Comparison of ENCODE assay signal across 8 cellular contexts in the genomic region with DNA sequence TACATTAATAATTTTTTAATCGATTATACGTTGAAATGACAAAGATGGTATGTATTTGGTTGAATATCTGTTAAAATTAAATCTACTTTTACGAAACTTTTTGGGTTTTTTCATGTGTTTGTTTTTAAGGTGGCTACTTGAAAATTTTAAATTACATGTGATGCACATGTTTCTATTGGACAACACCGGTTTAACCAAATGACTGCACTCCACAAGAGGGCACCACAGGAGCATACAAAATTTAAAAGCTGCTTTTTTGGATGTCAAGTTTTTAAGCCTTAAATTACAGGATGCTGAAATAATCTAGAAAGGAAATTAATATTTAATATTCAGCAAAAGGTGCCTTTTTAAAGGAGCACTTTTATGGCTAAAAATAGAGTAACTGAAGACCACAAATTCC.
DNase-seq lines count a peak whose midpoint lies in the region; ATAC-seq and TF ChIP-seq lines count a peak whose summit lies in the region.

No MANE protein-coding gene starts in this region.

- no peak overlapping the region for H3K4me3 Mint-ChIP-seq in progenitor cell of endocrine pancreas (ENCODE audit: low read depth)

- H3K4me1 ChIP-seq in esophagus squamous epithelium = peaks cover 0 to 11% (median 8%) of the 10 kb centered on the region in 3 donors

- DNase-seq in activated CD4-positive, CD25-positive, alpha-beta regulatory T cell treated with anti-CD3 and anti-CD28 coated beads, Interleukin-2, amount 50 U/mL, for 16 hours (ENCODE audit: low read depth, low spot score) = peak; percentile 7
- DNase-seq in NCI-H2171 treated with DMSO at 0.1 percent for 48 hours (lab: John Stamatoyannopoulos, UW) (peak; percentile 56), esophagus squamous epithelium (lab: John Stamatoyannopoulos, UW) (no peak), progenitor cell of endocrine pancreas (ENCODE audit: low spot score, unreplicated experiment) (no peak)
- peak; percentile 17 for DNase-seq in activated CD8-positive, alpha-beta memory T cell treated with anti-CD3 and anti-CD28 coated beads, Interleukin-2, amount 50 U/mL, for 24 hours (ENCODE audit: extremely low read depth)

- TF ChIP-seq CTCF in esophagus squamous epithelium (IDR thresholded peaks at IDR 0.05) (peak in 5 of 6 experiments; percentile 57 to 83 (median 64)), progenitor cell of endocrine pancreas (IDR thresholded peaks at IDR 0.05; ENCODE audit: unreplicated experiment) (peak; percentile 72)

- 58 to 60% methylated on average over 4 of the region's 4 CpGs for WGBS in esophagus squamous epithelium, 2 donors

- no peaks in the 10 kb centered on the region for H3K27me3 Mint-ChIP-seq in progenitor cell of endocrine pancreas

- no peak overlapping the region for H3K4me3 ChIP-seq in esophagus squamous epithelium

- ATAC-seq in activated CD4-positive, CD25-positive, alpha-beta regulatory T cell treated with anti-CD3 and anti-CD28 coated beads, Interleukin-2, amount 50 U/mL, for 24 hours = no peak
- ATAC-seq in GM21423 (IDR thresholded peaks at IDR 0.05; ENCODE audit: unreplicated experiment) (no peak), HG03571 (IDR thresholded peaks at IDR 0.05; ENCODE audit: unreplicated experiment) (no peak)

- H3K36me3 ChIP-seq in esophagus squamous epithelium = peaks cover 0 to 74% (median 0%) of the 10 kb centered on the region in 3 donors

- no peaks in the 10 kb centered on the region for H3K9me3 Mint-ChIP-seq in progenitor cell of endocrine pancreas (ENCODE audit: low read depth)

- H3K27me3 ChIP-seq in esophagus squamous epithelium = no peaks in the 10 kb centered on the region

- peaks cover 12% of the 10 kb centered on the region for H3K36me3 Mint-ChIP-seq in progenitor cell of endocrine pancreas (ENCODE audit: insufficient read depth)

- no peak overlapping the region for H3K27ac Mint-ChIP-seq in progenitor cell of endocrine pancreas

- H3K27ac ChIP-seq in esophagus squamous epithelium = no peak overlapping the region

- no peaks in the 10 kb centered on the region for H3K9me3 ChIP-seq in esophagus squamous epithelium

- intact Hi-C loops in esophagus squamous epithelium (cut with DNase I) = loop anchor here (5.0 kb wide), 1 partner anchor 235 kb away; no protein-coding TSS in a partner anchor

- peaks cover 8% of the 10 kb centered on the region for H3K4me1 Mint-ChIP-seq in progenitor cell of endocrine pancreas (ENCODE audit: low read depth)

- no peak for TF ChIP-seq POLR2A in esophagus squamous epithelium (IDR thresholded peaks at IDR 0.05)

Comparison
In these comparisons a context has a peak if more than half of its experiments do, and no peak if none do; other contexts are left out.
1. DNase-seq: peak in activated CD4-positive, CD25-positive, alpha-beta regulatory T cell treated with anti-CD3 and anti-CD28 coated beads, Interleukin-2, amount 50 U/mL, for 16 hours (single experiment), NCI-H2171 treated with DMSO at 0.1 percent for 48 hours (single experiment) and activated CD8-positive, alpha-beta memory T cell treated with anti-CD3 and anti-CD28 coated beads, Interleukin-2, amount 50 U/mL, for 24 hours (single experiment); none in esophagus squamous epithelium (single experiment) and progenitor cell of endocrine pancreas (single experiment).